In the genomic region with DNA sequence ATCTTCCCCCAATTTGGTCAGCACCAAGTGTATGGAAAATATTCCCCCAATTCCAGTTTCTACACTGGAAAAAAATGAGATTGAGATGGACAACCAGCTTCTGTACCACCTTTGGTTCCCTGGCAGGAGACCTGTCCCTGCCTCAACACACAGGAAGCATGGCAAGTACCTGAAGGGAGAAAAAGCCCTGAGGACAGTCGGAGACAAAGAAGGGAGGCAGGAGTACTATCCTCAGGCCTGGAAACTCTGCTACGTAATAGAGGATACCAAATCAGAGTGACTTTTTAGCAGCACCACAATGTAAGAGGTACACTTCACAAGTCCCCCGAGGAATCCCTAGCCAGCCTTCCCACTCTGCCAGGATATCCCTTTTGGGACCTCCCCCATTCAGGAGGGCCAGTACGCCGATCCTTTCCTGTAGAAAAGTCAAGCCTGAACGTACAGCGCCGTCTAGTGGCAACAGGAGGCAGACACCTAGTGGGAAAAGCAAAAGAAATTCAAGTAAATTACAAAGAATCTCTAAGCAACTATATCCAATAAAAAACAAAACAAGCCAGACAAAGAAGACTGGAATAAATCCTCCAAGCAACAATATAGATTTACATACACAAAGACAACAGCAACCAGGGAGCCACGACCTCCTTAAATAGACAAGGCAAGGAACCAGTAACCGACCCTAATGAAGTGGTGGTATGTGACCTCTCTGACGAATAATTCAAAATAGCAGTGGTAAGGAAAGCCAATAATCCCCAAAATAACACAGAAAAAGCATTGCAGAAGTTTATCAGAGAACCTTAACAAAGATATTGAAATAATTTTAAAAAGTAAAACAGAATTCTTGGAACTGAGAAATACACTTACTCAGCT, we compare ENCODE assay signal across 9 cellular contexts.
A peak's percentile ranks its signal among the peaks of the same experiment; 100 is the strongest.
DNase-seq lines count a peak whose midpoint lies in the region; ATAC-seq, FAIRE-seq and TF ChIP-seq lines count a peak whose summit lies in the region.
"Had no signal": no experiment of that assay in that cellular context is flagged by ENCODE, and none has a peak within 500 bp of the region (broad histone marks: within the 10 kb centered on the region; RNA-seq: fewer than 3 reads in every experiment).

No MANE protein-coding gene starts in this region.

- H3K9me1 ChIP-seq in keratinocyte (ENCODE audit: control insufficient read depth, extremely low read depth, insufficient read depth, low read length), result no peaks in the 10 kb centered on the region

- peak; percentile 92 for TF ChIP-seq CTCF in CD14-positive monocyte (IDR thresholded peaks at IDR 0.05)
- TF ChIP-seq CTCF in HL-60 (IDR thresholded peaks at IDR 0.05; ENCODE audit: insufficient read depth, low read length), result peak; percentile 7
- TF ChIP-seq CTCF in keratinocyte (optimal IDR thresholded peaks at IDR 0.05 in 1 of 3, IDR thresholded peaks at IDR 0.05 in 1 of 3, conservative IDR thresholded peaks at IDR 0.05 in 1 of 3; ENCODE audit: extremely low read depth in 1 of 3, insufficient read depth in 2 of 3, low read length in 3 of 3), result peak; percentile 60 to 76 (median 70)

- H3K27me3 Mint-ChIP-seq in CD14-positive monocyte (ENCODE audit: low read depth in 3 of 3), result peaks cover 0 to 1% (median 0%) of the 10 kb centered on the region in 3 donors
- H3K27me3 Mint-ChIP-seq in activated CD4-positive, alpha-beta memory T cell treated with anti-CD3 and anti-CD28 coated beads, Interleukin-2, amount 10 ng/mL, durations not matched to agents 7 days and 5 days, result peaks cover 5% of the 10 kb centered on the region

- H3K4me1 Mint-ChIP-seq in CD14-positive monocyte, result no peaks in the 10 kb centered on the region
- H3K4me1 Mint-ChIP-seq in activated CD4-positive, alpha-beta memory T cell treated with anti-CD3 and anti-CD28 coated beads, Interleukin-2, amount 10 ng/mL, durations not matched to agents 7 days and 5 days, result no peaks in the 10 kb centered on the region

- H3K4me3 Mint-ChIP-seq in CD14-positive monocyte, result no peak overlapping the region
- H3K4me3 Mint-ChIP-seq in activated CD4-positive, alpha-beta memory T cell treated with anti-CD3 and anti-CD28 coated beads, Interleukin-2, amount 10 ng/mL, durations not matched to agents 7 days and 5 days, result no peak overlapping the region

- no peak for FAIRE-seq in keratinocyte (lab: Jason Lieb, UNC)

- dilution Hi-C loops in keratinocyte (cut with MboI; ENCODE audit: extremely low pct_ligation_motif_present, low sequenced_read_pairs), result no loop called here

- H2AFZ ChIP-seq in keratinocyte (ENCODE audit: control insufficient read depth, low read length), result no peak overlapping the region

- no peaks in the 10 kb centered on the region for H3K36me3 ChIP-seq in keratinocyte (ENCODE audit: control insufficient read depth in 2 of 2, extremely low read depth in 1 of 2, insufficient read depth in 2 of 2, low read length in 2 of 2)

- ATAC-seq in GM19025 (IDR thresholded peaks at IDR 0.05; ENCODE audit: low read depth, unreplicated experiment), result peak; percentile 61

- H3K9ac ChIP-seq in keratinocyte (ENCODE audit: control insufficient read depth, extremely low read depth, insufficient read depth, low read length), result no peak overlapping the region

- no peak overlapping the region for H3K27ac Mint-ChIP-seq in CD14-positive monocyte
- no peak overlapping the region for H3K27ac Mint-ChIP-seq in activated CD4-positive, alpha-beta memory T cell treated with anti-CD3 and anti-CD28 coated beads, Interleukin-2, amount 10 ng/mL, durations not matched to agents 7 days and 5 days

- H3K4me3 ChIP-seq in HL-60 (replicated peaks; ENCODE audit: insufficient read depth, low read length) (no peak overlapping the region), keratinocyte (ENCODE audit: control insufficient read depth in 2 of 3, extremely low read depth in 1 of 3, insufficient read depth in 2 of 3, low read depth in 1 of 3, low read length in 3 of 3) (no peak overlapping the region)
- H3K4me3 ChIP-seq: lung had no signal

- POLR2A ChIA-PET in activated CD4-positive, alpha-beta memory T cell treated with anti-CD3 and anti-CD28 coated beads, Interleukin-2, amount 10 ng/mL, durations not matched to agents 7 days and 5 days (lab: Charles Lee), result no interaction called here

- H3K9me3 Mint-ChIP-seq in CD14-positive monocyte, result peaks cover 0 to 6% (median 2%) of the 10 kb centered on the region in 7 donors
- no peaks in the 10 kb centered on the region for H3K9me3 Mint-ChIP-seq in activated CD4-positive, alpha-beta memory T cell treated with anti-CD3 and anti-CD28 coated beads, Interleukin-2, amount 10 ng/mL, durations not matched to agents 7 days and 5 days

- no peaks in the 10 kb centered on the region for H3K4me1 ChIP-seq in keratinocyte (ENCODE audit: control insufficient read depth, extremely low read depth, insufficient read depth, low read length)

- DNase-seq in CD14-positive monocyte (ENCODE audit: low spot score) (no peak), HL-60 (ENCODE audit: low read depth in 1 of 2, low spot score in 1 of 2) (peak in 1 of 2 experiments; percentile 3), keratinocyte (ENCODE audit: low read depth, low spot score) (no peak), pons (ENCODE audit: low spot score) (no peak), ureter (ENCODE audit: low spot score) (no peak), NK-92 (lab: John Stamatoyannopoulos, UW; ENCODE audit: unreplicated experiment) (no peak)
- peak; percentile 21 for DNase-seq in activated CD4-positive, alpha-beta memory T cell treated with anti-CD3 and anti-CD28 coated beads, Interleukin-2, amount 10 ng/mL, durations not matched to agents 7 days and 5 days

- H3K27me3 ChIP-seq in HL-60 (ENCODE audit: insufficient read depth, poor library complexity, severe bottlenecking), result no peaks in the 10 kb centered on the region
- no peaks in the 10 kb centered on the region for H3K27me3 ChIP-seq in keratinocyte (ENCODE audit: control insufficient read depth, extremely low read depth, insufficient read depth, low read length)

- H3K9me3 ChIP-seq in keratinocyte (ENCODE audit: control insufficient read depth, low read depth, low read length), result no peaks in the 10 kb centered on the region

- H3K27ac ChIP-seq in HL-60 (replicated peaks) (no peak overlapping the region), keratinocyte (ENCODE audit: control insufficient read depth, insufficient read depth, low read length) (no peak overlapping the region)

- H3K79me2 ChIP-seq in keratinocyte (ENCODE audit: control insufficient read depth, insufficient read depth, low read length), result no peaks in the 10 kb centered on the region

- H3K4me2 ChIP-seq in keratinocyte (ENCODE audit: control insufficient read depth, extremely low read depth, insufficient read depth, low read depth, low read length), result no peak overlapping the region

- no peaks in the 10 kb centered on the region for H3K36me3 Mint-ChIP-seq in CD14-positive monocyte
- no peaks in the 10 kb centered on the region for H3K36me3 Mint-ChIP-seq in activated CD4-positive, alpha-beta memory T cell treated with anti-CD3 and anti-CD28 coated beads, Interleukin-2, amount 10 ng/mL, durations not matched to agents 7 days and 5 days (ENCODE audit: low read depth)

- intact Hi-C loops in CD14-positive monocyte (cut with micrococcal nuclease), result no loop called here

- H4K20me1 ChIP-seq in keratinocyte (ENCODE audit: control insufficient read depth, extremely low read depth, insufficient read depth, low read length), result no peaks in the 10 kb centered on the region

- CTCF ChIA-PET in activated CD4-positive, alpha-beta memory T cell treated with anti-CD3 and anti-CD28 coated beads, Interleukin-2, amount 10 ng/mL, durations not matched to agents 7 days and 5 days (lab: Charles Lee), result no interaction called here

Comparison
In these comparisons a context has a peak if more than half of its experiments do, and no peak if none do; other contexts are left out.
1. CTCF ChIP-seq: peak in every context shown above with its lines; median percentile 92 in CD14-positive monocyte; 70 in keratinocyte; 7 in HL-60.